Comparison of ENCODE assay signal across 1 cellular context in the genomic region with DNA sequence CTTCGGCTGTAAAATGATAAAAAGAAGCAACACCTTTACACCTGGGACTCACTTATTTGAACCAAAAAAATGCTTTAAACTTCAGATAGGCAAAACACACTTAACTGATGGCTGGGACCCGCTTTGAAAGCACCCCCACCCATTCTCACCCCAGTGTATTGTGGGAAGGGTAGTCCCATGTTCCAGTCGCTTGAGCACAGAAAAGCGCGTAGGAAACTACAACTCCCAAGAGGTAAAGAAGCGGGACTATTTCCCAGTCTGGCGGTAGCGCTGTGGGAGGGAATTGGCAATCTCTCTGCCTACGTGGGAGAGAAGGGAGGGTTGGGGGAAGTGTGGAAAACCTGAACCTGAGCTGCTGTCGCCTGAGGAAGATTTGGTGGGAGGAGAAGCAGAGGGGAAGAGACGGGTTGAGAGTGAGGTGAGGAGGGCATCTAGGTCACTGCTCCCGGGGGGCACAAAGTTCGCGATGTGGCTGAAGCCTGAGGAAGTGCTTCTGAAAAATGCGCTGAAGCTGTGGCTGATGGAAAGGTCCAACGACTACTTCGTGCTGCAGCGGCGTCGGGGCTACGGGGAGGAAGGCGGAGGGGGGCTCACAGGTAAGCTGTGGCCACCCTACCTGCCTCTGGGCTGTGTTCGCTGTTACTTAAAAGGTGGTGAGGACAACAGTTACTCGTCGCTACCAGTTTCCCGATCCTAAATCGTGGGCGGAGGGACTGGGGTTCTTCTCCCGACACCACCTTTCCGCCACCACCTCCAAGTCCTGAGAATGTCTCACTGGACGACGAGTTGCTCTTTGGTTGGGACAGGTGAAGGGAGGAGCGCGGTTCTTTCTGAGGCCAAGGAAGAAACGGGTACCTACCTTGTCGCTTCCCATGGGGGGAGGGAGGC.
TF ChIP-seq lines count a peak whose summit lies in the region.

TSS of gene TBC1D8B (plus strand) at position 286 of the 888 bp plus-strand sequence. CDS start at position 467, 181 bp downstream.

TF ChIP-seq in HEK293, 187 proteins besides CTCF, POLR2A, EP300 and RAD21 (continued from another document and continues in another):
- TF ChIP-seq, protein P1, sequence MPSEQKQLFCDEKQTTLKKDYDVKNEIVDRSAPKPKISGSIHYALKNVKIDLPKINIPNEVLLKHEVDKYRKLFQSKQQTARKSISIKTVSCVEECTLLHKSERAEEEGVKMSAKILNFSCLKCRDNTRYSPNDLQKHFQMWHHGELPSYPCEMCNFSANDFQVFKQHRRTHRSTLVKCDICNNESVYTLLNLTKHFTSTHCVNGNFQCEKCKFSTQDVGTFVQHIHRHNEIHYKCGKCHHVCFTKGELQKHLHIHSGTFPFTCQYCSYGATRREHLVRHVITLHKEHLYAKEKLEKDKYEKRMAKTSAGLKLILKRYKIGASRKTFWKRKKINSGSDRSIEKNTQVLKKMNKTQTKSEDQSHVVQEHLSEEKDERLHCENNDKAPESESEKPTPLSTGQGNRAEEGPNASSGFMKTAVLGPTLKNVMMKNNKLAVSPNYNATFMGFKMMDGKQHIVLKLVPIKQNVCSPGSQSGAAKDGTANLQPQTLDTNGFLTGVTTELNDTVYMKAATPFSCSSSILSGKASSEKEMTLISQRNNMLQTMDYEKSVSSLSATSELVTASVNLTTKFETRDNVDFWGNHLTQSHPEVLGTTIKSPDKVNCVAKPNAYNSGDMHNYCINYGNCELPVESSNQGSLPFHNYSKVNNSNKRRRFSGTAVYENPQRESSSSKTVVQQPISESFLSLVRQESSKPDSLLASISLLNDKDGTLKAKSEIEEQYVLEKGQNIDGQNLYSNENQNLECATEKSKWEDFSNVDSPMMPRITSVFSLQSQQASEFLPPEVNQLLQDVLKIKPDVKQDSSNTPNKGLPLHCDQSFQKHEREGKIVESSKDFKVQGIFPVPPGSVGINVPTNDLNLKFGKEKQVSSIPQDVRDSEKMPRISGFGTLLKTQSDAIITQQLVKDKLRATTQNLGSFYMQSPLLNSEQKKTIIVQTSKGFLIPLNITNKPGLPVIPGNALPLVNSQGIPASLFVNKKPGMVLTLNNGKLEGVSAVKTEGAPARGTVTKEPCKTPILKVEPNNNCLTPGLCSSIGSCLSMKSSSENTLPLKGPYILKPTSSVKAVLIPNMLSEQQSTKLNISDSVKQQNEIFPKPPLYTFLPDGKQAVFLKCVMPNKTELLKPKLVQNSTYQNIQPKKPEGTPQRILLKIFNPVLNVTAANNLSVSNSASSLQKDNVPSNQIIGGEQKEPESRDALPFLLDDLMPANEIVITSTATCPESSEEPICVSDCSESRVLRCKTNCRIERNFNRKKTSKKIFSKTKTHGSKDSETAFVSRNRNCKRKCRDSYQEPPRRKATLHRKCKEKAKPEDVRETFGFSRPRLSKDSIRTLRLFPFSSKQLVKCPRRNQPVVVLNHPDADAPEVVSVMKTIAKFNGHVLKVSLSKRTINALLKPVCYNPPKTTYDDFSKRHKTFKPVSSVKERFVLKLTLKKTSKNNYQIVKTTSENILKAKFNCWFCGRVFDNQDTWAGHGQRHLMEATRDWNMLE (tag by site-specific recombination; conservative IDR thresholded peaks at IDR 0.05; ENCODE audit: low read depth): no peak
- TF ChIP-seq ZNF544 (tag by site-specific recombination; IDR thresholded peaks at IDR 0.05) (no peak), ZBTB8A (tag by site-specific recombination; IDR thresholded peaks at IDR 0.05) (no peak), AEBP2 (tag by site-specific recombination; IDR thresholded peaks at IDR 0.05; ENCODE audit: borderline replicate concordance) (no peak), ZNF280D (tag by site-specific recombination; IDR thresholded peaks at IDR 0.05) (no peak), ZNF785 (tag by site-specific recombination; IDR thresholded peaks at IDR 0.05) (no peak), ZNF600 (tag by site-specific recombination; IDR thresholded peaks at IDR 0.05) (peak; percentile 61; the same call in 1 of the 2 replicates), ZNF549 (tag by site-specific recombination; IDR thresholded peaks at IDR 0.05) (no peak), ZNF692 (tag by site-specific recombination; IDR thresholded peaks at IDR 0.05) (peak; percentile 27; the same call in 1 of the 2 replicates), ZNF707 (tag by site-specific recombination; IDR thresholded peaks at IDR 0.05) (no peak), ZSCAN18 (tag by site-specific recombination; IDR thresholded peaks at IDR 0.05) (no peak), SALL2 (tag by site-specific recombination; IDR thresholded peaks at IDR 0.05; ENCODE audit: borderline replicate concordance) (no peak), ZNF155 (tag by site-specific recombination; IDR thresholded peaks at IDR 0.05) (no peak), ZNF777 (tag by site-specific recombination; IDR thresholded peaks at IDR 0.05; ENCODE audit: borderline replicate concordance) (peak; percentile 32; the same call in 1 of the 2 replicates), ZNF148 (tag by site-specific recombination; IDR thresholded peaks at IDR 0.05; ENCODE audit: borderline replicate concordance) (no peak), ZNF202 (tag by site-specific recombination; IDR thresholded peaks at IDR 0.05; ENCODE audit: borderline replicate concordance) (no peak)
- TF ChIP-seq, protein P2, sequence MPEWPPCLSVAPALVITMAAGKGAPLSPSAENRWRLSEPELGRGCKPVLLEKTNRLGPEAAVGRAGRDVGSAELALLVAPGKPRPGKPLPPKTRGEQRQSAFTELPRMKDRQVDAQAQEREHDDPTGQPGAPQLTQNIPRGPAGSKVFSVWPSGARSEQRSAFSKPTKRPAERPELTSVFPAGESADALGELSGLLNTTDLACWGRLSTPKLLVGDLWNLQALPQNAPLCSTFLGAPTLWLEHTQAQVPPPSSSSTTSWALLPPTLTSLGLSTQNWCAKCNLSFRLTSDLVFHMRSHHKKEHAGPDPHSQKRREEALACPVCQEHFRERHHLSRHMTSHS (tag by site-specific recombination; IDR thresholded peaks at IDR 0.05): no peak
- TF ChIP-seq, protein P3, sequence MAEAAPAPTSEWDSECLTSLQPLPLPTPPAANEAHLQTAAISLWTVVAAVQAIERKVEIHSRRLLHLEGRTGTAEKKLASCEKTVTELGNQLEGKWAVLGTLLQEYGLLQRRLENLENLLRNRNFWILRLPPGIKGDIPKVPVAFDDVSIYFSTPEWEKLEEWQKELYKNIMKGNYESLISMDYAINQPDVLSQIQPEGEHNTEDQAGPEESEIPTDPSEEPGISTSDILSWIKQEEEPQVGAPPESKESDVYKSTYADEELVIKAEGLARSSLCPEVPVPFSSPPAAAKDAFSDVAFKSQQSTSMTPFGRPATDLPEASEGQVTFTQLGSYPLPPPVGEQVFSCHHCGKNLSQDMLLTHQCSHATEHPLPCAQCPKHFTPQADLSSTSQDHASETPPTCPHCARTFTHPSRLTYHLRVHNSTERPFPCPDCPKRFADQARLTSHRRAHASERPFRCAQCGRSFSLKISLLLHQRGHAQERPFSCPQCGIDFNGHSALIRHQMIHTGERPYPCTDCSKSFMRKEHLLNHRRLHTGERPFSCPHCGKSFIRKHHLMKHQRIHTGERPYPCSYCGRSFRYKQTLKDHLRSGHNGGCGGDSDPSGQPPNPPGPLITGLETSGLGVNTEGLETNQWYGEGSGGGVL (tag by site-specific recombination; IDR thresholded peaks at IDR 0.05): peak; percentile 90
